8 cellular contexts compared by ENCODE assay signal in genomic region chr10:97713351-97713827, GRCh38. TPM values are rescaled to one million over a fixed set of nuclear protein-coding genes. Genes with fewer than 3 reads are reported as not detected.
DNase-seq lines count a peak whose midpoint lies in the region; ATAC-seq and TF ChIP-seq lines count a peak whose summit lies in the region.

MARVELD1 (plus strand) TSS chr10:97713730; CDS start chr10:97713877, 147 bp downstream.

- TF ChIP-seq CTCF in AG09309 (IDR thresholded peaks at IDR 0.05; ENCODE audit: control insufficient read depth, insufficient read depth, low read depth, low read length, missing control alignments) (no peak), GM12875 (IDR thresholded peaks at IDR 0.05; ENCODE audit: borderline replicate concordance, insufficient read depth, low read depth, low read length) (no peak), right atrium auricular region (IDR thresholded peaks at IDR 0.05) (no peak)

- no peaks in the 10 kb centered on the region for H3K9me3 ChIP-seq in right atrium auricular region

- H3K27ac ChIP-seq in right atrium auricular region (peak within 1 kb of the TSS; percentile 94 to 95), rectal smooth muscle tissue (ENCODE audit: low read depth, low read length) (peak within 1 kb of the TSS; percentile 95)

- H3K27me3 ChIP-seq in right atrium auricular region (no peaks in the 10 kb centered on the region), rectal smooth muscle tissue (ENCODE audit: control insufficient read depth, insufficient read depth, low read length) (no peaks in the 10 kb centered on the region)

- no peak for DNase-seq in AG09309 (ENCODE audit: low read depth)
- DNase-seq in NCI-H2227 treated with DMSO at 0.1 percent for 48 hours (lab: John Stamatoyannopoulos, UW): peak; percentile 69
- peak; percentile 82 for DNase-seq in amniotic epithelial cell (ENCODE audit: low read depth)
- DNase-seq in right atrium auricular region (ENCODE audit: low spot score): peak; percentile 77
- DNase-seq in NCI-H526 treated with DMSO at 0.1 percent for 48 hours (lab: John Stamatoyannopoulos, UW): no peak

- H3K4me1 ChIP-seq in right atrium auricular region: peaks cover 0 to 61% of the 10 kb centered on the region in 2 donors
- H3K4me1 ChIP-seq in rectal smooth muscle tissue (ENCODE audit: control insufficient read depth, insufficient read depth, low read length): peaks cover 37% of the 10 kb centered on the region

- peaks cover 6% of the 10 kb centered on the region for H3K36me3 ChIP-seq in right atrium auricular region
- H3K36me3 ChIP-seq in rectal smooth muscle tissue (ENCODE audit: control insufficient read depth, insufficient read depth, low read length): peaks cover 8% of the 10 kb centered on the region

- no peak for ATAC-seq in HG03175 (IDR thresholded peaks at IDR 0.05; ENCODE audit: unreplicated experiment)

- H3K4me3 ChIP-seq in AG09309 (ENCODE audit: control insufficient read depth, low read depth, low read length) (peak within 1 kb of the TSS; percentile 72), GM12875 (ENCODE audit: low read depth, low read length) (peak within 1 kb of the TSS; percentile 60), right atrium auricular region (peak within 1 kb of the TSS; percentile 71 to 74), rectal smooth muscle tissue (ENCODE audit: low read length) (peak within 1 kb of the TSS; percentile 94)

- H3K9ac ChIP-seq in rectal smooth muscle tissue (ENCODE audit: low read length): peak within 1 kb of the TSS; percentile 50

RNA-seq across cellular contexts. Expression of gene MARVELD1, which starts in this region (rescaled TPM):
- 10 to 100 TPM in 1 of 2 donors, 1 to 10 TPM in 1; 8.5 to 26.5 TPM for total RNA-seq in right atrium auricular region

Comparison
In these comparisons a context has a peak if more than half of its experiments do, and no peak if none do; other contexts are left out.
1. DNase-seq: peak in NCI-H2227 treated with DMSO at 0.1 percent for 48 hours (single experiment), amniotic epithelial cell (single experiment) and right atrium auricular region (single experiment); none in AG09309 (single experiment) and NCI-H526 treated with DMSO at 0.1 percent for 48 hours (single experiment).
2. Peak in every context shown above with its lines, with median percentiles within 50 percentile points of each other: H3K4me3 ChIP-seq.